8 cellular contexts compared by ENCODE assay signal in genomic region chr7:50791921-50792341, GRCh38. TPM values are rescaled to one million over a fixed set of nuclear protein-coding genes. Genes with fewer than 3 reads are reported as not detected.
DNase-seq lines count a peak whose midpoint lies in the region; ATAC-seq lines count a peak whose summit lies in the region.

No MANE protein-coding gene starts in this region.

- H3K36me3 ChIP-seq in BLaER1: peaks cover 24% of the 10 kb centered on the region
- H3K36me3 ChIP-seq in MG63: peaks cover 16% of the 10 kb centered on the region

- H3K4me1 ChIP-seq in BLaER1: peaks cover 32% of the 10 kb centered on the region

- peak overlapping the region; percentile 89 for H3K9ac ChIP-seq in BLaER1

- peaks cover 9% of the 10 kb centered on the region for H3K9me3 Mint-ChIP-seq in dendritic cell treated with granulocyte-macrophage colony-stimulating factor and Interleukin-4, amounts not matched to agents 40 ng/mL and 50 ng/mL, for 4 days

- H3K27ac ChIP-seq in BLaER1: peak overlapping the region; percentile 94

- H3K27me3 ChIP-seq in BLaER1: peaks cover 9% of the 10 kb centered on the region; the same call in 1 of the 2 replicates
- H3K27me3 ChIP-seq in MG63: no peaks in the 10 kb centered on the region

- no peak for ATAC-seq in GM21529 (IDR thresholded peaks at IDR 0.05; ENCODE audit: unreplicated experiment)

- H3K4me3 Mint-ChIP-seq in dendritic cell treated with granulocyte-macrophage colony-stimulating factor and Interleukin-4, amounts not matched to agents 40 ng/mL and 50 ng/mL, for 4 days: peak overlapping the region; percentile 73

- H3K27ac Mint-ChIP-seq in dendritic cell treated with granulocyte-macrophage colony-stimulating factor and Interleukin-4, amounts not matched to agents 40 ng/mL and 50 ng/mL, for 4 days: no peak overlapping the region

- H3K27me3 Mint-ChIP-seq in dendritic cell treated with granulocyte-macrophage colony-stimulating factor and Interleukin-4, amounts not matched to agents 40 ng/mL and 50 ng/mL, for 4 days: peaks cover 37% of the 10 kb centered on the region

- no peaks in the 10 kb centered on the region for H3K4me1 Mint-ChIP-seq in dendritic cell treated with granulocyte-macrophage colony-stimulating factor and Interleukin-4, amounts not matched to agents 40 ng/mL and 50 ng/mL, for 4 days (ENCODE audit: low read depth)

- peaks cover 49% of the 10 kb centered on the region for H4K20me1 ChIP-seq in BLaER1

- peaks cover 25% of the 10 kb centered on the region for H3K9me3 ChIP-seq in BLaER1
- no peaks in the 10 kb centered on the region for H3K9me3 ChIP-seq in MG63

- DNase-seq in MG63: no peak
- peak; percentile 33 for DNase-seq in myocyte (ENCODE audit: low read depth)
- no peak for DNase-seq in NCI-H146 treated with DMSO at 0.1 percent for 48 hours (lab: John Stamatoyannopoulos, UW; ENCODE audit: unreplicated experiment)
- no peak for DNase-seq in GDM1 (lab: John Stamatoyannopoulos, UW)
- DNase-seq in HK-2 (ENCODE audit: unreplicated experiment): no peak

- intact Hi-C loops in dendritic cell treated with granulocyte-macrophage colony-stimulating factor and Interleukin-4, amounts not matched to agents 40 ng/mL and 50 ng/mL, for 4 days (cut with micrococcal nuclease): no loop called here

- H3K4me2 ChIP-seq in BLaER1: peak overlapping the region; percentile 82

- H3K4me3 ChIP-seq in BLaER1 (peak overlapping the region; percentile 91), MG63 (peak overlapping the region; percentile 78)

- no peaks in the 10 kb centered on the region for H3K36me3 Mint-ChIP-seq in dendritic cell treated with granulocyte-macrophage colony-stimulating factor and Interleukin-4, amounts not matched to agents 40 ng/mL and 50 ng/mL, for 4 days (ENCODE audit: low read depth)

RNA-seq across cellular contexts. Expression of gene GRB10, which starts 9.2 kb away (rescaled TPM):
- 27.5 and 33.1 TPM in 2 replicates for total RNA-seq in MG63 (2014; rRNA removed; shearing (Covaris generic); ENCODE audit: low replicate concordance)
- total RNA-seq in myocyte: 31.5 and 32.3 TPM in 2 replicates
- 34.0 TPM for polyA plus RNA-seq in myocyte (2012)
